25 cellular contexts compared by ENCODE assay signal in the genomic region with DNA sequence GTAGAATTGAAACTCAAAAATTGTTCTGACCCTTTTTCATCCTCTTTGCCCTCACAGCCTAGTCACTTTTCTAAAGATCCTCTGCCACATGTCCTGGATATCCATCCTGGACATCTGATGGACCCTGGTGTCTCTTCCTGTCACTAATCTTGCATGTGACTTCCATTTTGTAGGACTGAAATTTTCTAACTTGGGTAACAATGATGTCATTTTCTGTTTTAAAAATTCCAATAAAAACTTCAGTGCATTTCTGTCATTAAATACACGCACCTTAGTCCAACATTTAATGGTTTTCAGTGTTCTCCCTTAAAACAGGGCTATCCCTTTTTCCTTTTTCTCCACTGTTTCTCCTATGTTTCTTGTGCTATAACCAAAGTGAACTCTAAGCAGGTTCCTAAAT.
"Had no signal": no experiment of that assay in that cellular context is flagged by ENCODE, and none has a peak within 500 bp of the region (broad histone marks: within the 10 kb centered on the region; RNA-seq: fewer than 3 reads in every experiment).

No MANE protein-coding gene starts in this region.

- DNase-seq: colonic mucosa; cortex of kidney; effector CD8-positive, alpha-beta T cell; effector memory CD8-positive, alpha-beta T cell; endodermal cell; erythroblast; esophagus squamous epithelium; foreskin fibroblast; foreskin melanocyte; gastrocnemius medialis; glutamatergic neuron; head of caudate nucleus; heart right ventricle; hippocampal formation; left cardiac atrium; left lung; left ventricle myocardium superior; lower lobe of right lung; mucosa of descending colon; naive B cell had no signal

- H3K4me1 ChIP-seq: colonic mucosa, esophagus squamous epithelium, gastrocnemius medialis, left lung, lower lobe of right lung had no signal

- H3K27me3 ChIP-seq: colonic mucosa, esophagus squamous epithelium, gastrocnemius medialis, heart right ventricle, left lung had no signal

- H3K4me1 Mint-ChIP-seq: naive B cell had no signal

- FAIRE-seq: endometrium, islet of Langerhans had no signal

- H3K27ac Mint-ChIP-seq: dendritic cell treated with granulocyte-macrophage colony-stimulating factor and Interleukin-4, amounts not matched to agents 40 ng/mL and 50 ng/mL, for 4 days; effector memory CD8-positive, alpha-beta T cell; endodermal cell; mesothelial cell of epicardium had no signal

- H3K36me3 ChIP-seq: colonic mucosa, esophagus squamous epithelium, gastrocnemius medialis, heart right ventricle, left lung, lower lobe of right lung had no signal

- H3K36me3 Mint-ChIP-seq: mesothelial cell of epicardium, naive B cell had no signal

- H3K4me3 Mint-ChIP-seq: dendritic cell treated with granulocyte-macrophage colony-stimulating factor and Interleukin-4, amounts not matched to agents 40 ng/mL and 50 ng/mL, for 4 days; effector memory CD8-positive, alpha-beta T cell; endodermal cell; mesothelial cell of epicardium; naive B cell had no signal

- H3K9me3 ChIP-seq: colonic mucosa, esophagus squamous epithelium, gastrocnemius medialis, lower lobe of right lung had no signal

- H3K4me3 ChIP-seq: colonic mucosa, esophagus squamous epithelium, gastrocnemius medialis, heart right ventricle, left lung, lower lobe of right lung, mucosa of descending colon had no signal

- H3K27me3 Mint-ChIP-seq: dendritic cell treated with granulocyte-macrophage colony-stimulating factor and Interleukin-4, amounts not matched to agents 40 ng/mL and 50 ng/mL, for 4 days; effector memory CD8-positive, alpha-beta T cell; naive B cell had no signal

- H3K27ac ChIP-seq: colonic mucosa, epithelial cell of prostate, esophagus squamous epithelium, gastrocnemius medialis, heart right ventricle, left lung, lower lobe of right lung had no signal
